8 cellular contexts compared by ENCODE assay signal in the genomic region with DNA sequence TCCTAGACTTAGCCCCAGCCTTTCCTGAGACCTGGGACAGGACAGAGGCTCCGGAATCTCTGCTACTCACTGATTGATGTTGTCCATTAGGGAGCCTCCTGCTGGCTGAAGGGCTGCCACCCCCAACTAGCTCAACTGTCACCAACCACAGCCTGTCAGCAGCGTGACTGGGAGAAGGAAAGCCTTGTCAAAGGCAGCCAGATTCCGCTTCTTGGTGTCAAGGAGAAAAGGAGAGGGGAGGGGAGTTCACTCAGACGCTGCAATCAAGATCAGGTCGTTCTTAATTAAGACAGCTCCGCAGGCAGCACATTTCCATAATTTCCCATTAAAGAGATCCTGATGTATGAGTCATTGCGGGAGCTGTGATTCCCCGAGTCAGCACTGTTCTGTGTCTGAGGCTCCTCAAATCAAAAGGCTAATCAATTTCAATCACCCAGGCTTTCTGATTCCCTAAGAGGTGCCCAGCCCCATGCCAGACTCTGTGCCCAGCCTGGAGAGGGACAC.
A peak's percentile ranks its signal among the peaks of the same experiment; 100 is the strongest.
DNase-seq lines count a peak whose midpoint lies in the region; ATAC-seq and TF ChIP-seq lines count a peak whose summit lies in the region.

No MANE protein-coding gene starts in this region.

- no peaks in the 10 kb centered on the region for H3K9me2 ChIP-seq in DOHH2 (replicated peaks; ENCODE audit: control insufficient read depth, low read length)

- H3K4me3 ChIP-seq in DOHH2 (ENCODE audit: low read length) (no peak overlapping the region), fibroblast of mammary gland (ENCODE audit: control insufficient read depth, low read depth, low read length) (no peak overlapping the region), neural progenitor cell (no peak overlapping the region)

- H3K27ac Mint-ChIP-seq in neural progenitor cell = no peak overlapping the region

- H3K4me1 Mint-ChIP-seq in neural progenitor cell = peaks cover 9% of the 10 kb centered on the region
- no peaks in the 10 kb centered on the region for H3K4me1 Mint-ChIP-seq in activated T-cell treated with anti-CD3 and anti-CD28 coated beads, Interleukin-2, amount 50 U/mL, for 4 hours (ENCODE audit: low read depth)

- no peak overlapping the region for H3K4me3 Mint-ChIP-seq in neural progenitor cell
- H3K4me3 Mint-ChIP-seq in activated T-cell treated with anti-CD3 and anti-CD28 coated beads, Interleukin-2, amount 50 U/mL, for 4 hours = no peak overlapping the region

- no peak overlapping the region for H2AFZ ChIP-seq in neural progenitor cell (replicated peaks)

- H3K27ac ChIP-seq in DOHH2 (ENCODE audit: low read depth, low read length) = no peak overlapping the region
- H3K27ac ChIP-seq in neural progenitor cell = no peak overlapping the region

- no peaks in the 10 kb centered on the region for H3K36me3 Mint-ChIP-seq in neural progenitor cell
- H3K36me3 Mint-ChIP-seq in activated T-cell treated with anti-CD3 and anti-CD28 coated beads, Interleukin-2, amount 50 U/mL, for 4 hours (ENCODE audit: insufficient read depth) = no peaks in the 10 kb centered on the region

- H4K20me1 ChIP-seq in DOHH2 (ENCODE audit: control insufficient read depth, insufficient read depth, low read depth, low read length) = no peaks in the 10 kb centered on the region
- H4K20me1 ChIP-seq in neural progenitor cell (ENCODE audit: low read depth) = no peaks in the 10 kb centered on the region

- H3K27me3 Mint-ChIP-seq in neural progenitor cell (ENCODE audit: insufficient read depth, low read depth) = peaks cover 5% of the 10 kb centered on the region
- H3K27me3 Mint-ChIP-seq in activated T-cell treated with anti-CD3 and anti-CD28 coated beads, Interleukin-2, amount 50 U/mL, for 4 hours (ENCODE audit: low read depth) = peaks cover 27% of the 10 kb centered on the region

- peaks cover 7% of the 10 kb centered on the region for H3K9me3 Mint-ChIP-seq in neural progenitor cell
- no peaks in the 10 kb centered on the region for H3K9me3 Mint-ChIP-seq in activated T-cell treated with anti-CD3 and anti-CD28 coated beads, Interleukin-2, amount 50 U/mL, for 4 hours

- H3K4me2 ChIP-seq in DOHH2 (ENCODE audit: low read length) (no peak overlapping the region), neural progenitor cell (no peak overlapping the region)

- H3K27me3 ChIP-seq in DOHH2 (ENCODE audit: control insufficient read depth, low read length) (peaks cover 22% of the 10 kb centered on the region; the same call in 1 of the 2 replicates), neural progenitor cell (peaks cover 5% of the 10 kb centered on the region)

- H3K79me2 ChIP-seq in DOHH2 (ENCODE audit: control insufficient read depth, low read length) = no peaks in the 10 kb centered on the region
- H3K79me2 ChIP-seq in neural progenitor cell (ENCODE audit: low read depth) = no peaks in the 10 kb centered on the region

- DNase-seq in NCI-H82 treated with DMSO at 0.1 percent for 48 hours (lab: John Stamatoyannopoulos, UW; ENCODE audit: unreplicated experiment) (peak; percentile 13), fibroblast of mammary gland (ENCODE audit: low read depth) (peak; percentile 18), neural progenitor cell (ENCODE audit: low spot score) (peak; percentile 70), SKM-1 (lab: John Stamatoyannopoulos, UW; ENCODE audit: unreplicated experiment) (no peak)
- DNase-seq in activated T-cell treated with anti-CD3 and anti-CD28 coated beads, Interleukin-2, amount 50 U/mL, for 4 hours = no peak

- H3K9me3 ChIP-seq in DOHH2 (ENCODE audit: control insufficient read depth, insufficient read depth, low read length) (no peaks in the 10 kb centered on the region), neural progenitor cell (ENCODE audit: low read depth) (no peaks in the 10 kb centered on the region)

- ATAC-seq in HG03175 (IDR thresholded peaks at IDR 0.05; ENCODE audit: unreplicated experiment) (no peak), HG03025 (IDR thresholded peaks at IDR 0.05; ENCODE audit: low FRiP score, unreplicated experiment) (no peak)
- ATAC-seq in activated T-cell treated with anti-CD3 and anti-CD28 coated beads, Interleukin-2, amount 50 U/mL, for 4 hours = no peak

- no peak overlapping the region for H3K9ac ChIP-seq in neural progenitor cell

- no peaks in the 10 kb centered on the region for H3F3A ChIP-seq in DOHH2 (ENCODE audit: control insufficient read depth, insufficient read depth)
- H3F3A ChIP-seq in neural progenitor cell (ENCODE audit: low read depth) = no peaks in the 10 kb centered on the region

- no peaks in the 10 kb centered on the region for H3K36me3 ChIP-seq in DOHH2 (ENCODE audit: control insufficient read depth, low read length)
- H3K36me3 ChIP-seq in neural progenitor cell = no peaks in the 10 kb centered on the region

- TF ChIP-seq CTCF in DOHH2 (IDR thresholded peaks at IDR 0.05; ENCODE audit: low read depth, low read length, poor library complexity, severe bottlenecking) (peak; percentile 17), fibroblast of mammary gland (conservative IDR thresholded peaks at IDR 0.05; ENCODE audit: control insufficient read depth, insufficient read depth, low read depth, low read length) (peak; percentile 31), neural progenitor cell (IDR thresholded peaks at IDR 0.05) (peak; percentile 52)

- no peaks in the 10 kb centered on the region for H3K4me1 ChIP-seq in DOHH2 (ENCODE audit: control insufficient read depth, low read length)
- no peaks in the 10 kb centered on the region for H3K4me1 ChIP-seq in neural progenitor cell

Comparison
In these comparisons a context has a peak if more than half of its experiments do, and no peak if none do; other contexts are left out.
1. DNase-seq: peak in NCI-H82 treated with DMSO at 0.1 percent for 48 hours (single experiment), fibroblast of mammary gland (single experiment) and neural progenitor cell (single experiment); none in SKM-1 (single experiment) and activated T-cell treated with anti-CD3 and anti-CD28 coated beads, Interleukin-2, amount 50 U/mL, for 4 hours (single experiment).
2. Peak in every context shown above with its lines, with median percentiles within 50 percentile points of each other: CTCF ChIP-seq.